ENCODE assay signal across 14 cellular contexts in genomic region chr6:142796571-142796970, GRCh38.
DNase-seq lines count a peak whose midpoint lies in the region; ATAC-seq and TF ChIP-seq lines count a peak whose summit lies in the region.
"Had no signal": no experiment of that assay in that cellular context is flagged by ENCODE, and none has a peak within 500 bp of the region (broad histone marks: within the 10 kb centered on the region; RNA-seq: fewer than 3 reads in every experiment).

No MANE protein-coding gene starts in this region.

- no peak overlapping the region for H3K27ac ChIP-seq in SJCRH30
- H3K27ac ChIP-seq: heart right ventricle had no signal

- DNase-seq in activated naive CD4-positive, alpha-beta T cell treated with anti-CD3 and anti-CD28 coated beads, Interleukin-2, amount 50 U/mL, for 16 hours = no peak
- DNase-seq in NCI-H1105 treated with DMSO at 0.1 percent for 48 hours (lab: John Stamatoyannopoulos, UW) = peak; percentile 61
- no peak for DNase-seq in activated naive CD8-positive, alpha-beta T cell treated with anti-CD3 and anti-CD28 coated beads, Interleukin-2, amount 50 U/mL, for 24 hours
- peak; percentile 14 for DNase-seq in retina
- DNase-seq in GM03348 (ENCODE audit: low spot score) = no peak
- no peak for DNase-seq in SJCRH30
- DNase-seq: activated CD4-positive, alpha-beta T cell treated with anti-CD3 and anti-CD28 coated beads, Interleukin-2, amount 50 U/mL, for 1 hour; heart right ventricle; midbrain; NCI-H526 had no signal

- H3K9me3 Mint-ChIP-seq in activated naive CD4-positive, alpha-beta T cell treated with anti-CD3 and anti-CD28 coated beads, Interleukin-2, amount 50 U/mL, for 24 hours = peaks cover 2% of the 10 kb centered on the region
- H3K9me3 Mint-ChIP-seq in activated naive CD8-positive, alpha-beta T cell treated with anti-CD3 and anti-CD28 coated beads, Interleukin-2, amount 50 U/mL, for 24 hours = no peaks in the 10 kb centered on the region
- H3K9me3 Mint-ChIP-seq: GM23338, IgD-negative memory B cell had no signal

- H3K9me3 ChIP-seq in SJCRH30 (replicated peaks) = no peaks in the 10 kb centered on the region
- H3K9me3 ChIP-seq: heart right ventricle had no signal

- no peaks in the 10 kb centered on the region for H3K27me3 Mint-ChIP-seq in activated naive CD4-positive, alpha-beta T cell treated with anti-CD3 and anti-CD28 coated beads, Interleukin-2, amount 50 U/mL, for 24 hours
- no peaks in the 10 kb centered on the region for H3K27me3 Mint-ChIP-seq in activated naive CD8-positive, alpha-beta T cell treated with anti-CD3 and anti-CD28 coated beads, Interleukin-2, amount 50 U/mL, for 24 hours
- H3K27me3 Mint-ChIP-seq: IgD-negative memory B cell had no signal

- peaks cover 88% of the 10 kb centered on the region for H3K4me1 Mint-ChIP-seq in activated naive CD4-positive, alpha-beta T cell treated with anti-CD3 and anti-CD28 coated beads, Interleukin-2, amount 50 U/mL, for 24 hours
- peaks cover 77% of the 10 kb centered on the region for H3K4me1 Mint-ChIP-seq in activated naive CD8-positive, alpha-beta T cell treated with anti-CD3 and anti-CD28 coated beads, Interleukin-2, amount 50 U/mL, for 24 hours

- no peak for TF ChIP-seq POLR2A in GM18505 (IDR thresholded peaks at IDR 0.05; ENCODE audit: borderline replicate concordance, extremely low read depth, insufficient read depth, insufficient read length)

- H3K27me3 ChIP-seq in SJCRH30 = no peaks in the 10 kb centered on the region
- H3K27me3 ChIP-seq: heart right ventricle had no signal

- peak overlapping the region; percentile 24 for H3K4me3 Mint-ChIP-seq in activated naive CD4-positive, alpha-beta T cell treated with anti-CD3 and anti-CD28 coated beads, Interleukin-2, amount 50 U/mL, for 24 hours
- H3K4me3 Mint-ChIP-seq in activated naive CD8-positive, alpha-beta T cell treated with anti-CD3 and anti-CD28 coated beads, Interleukin-2, amount 50 U/mL, for 24 hours = no peak overlapping the region
- H3K4me3 Mint-ChIP-seq: GM23338, IgD-negative memory B cell had no signal

- no peak overlapping the region for H3K4me3 ChIP-seq in SJCRH30
- H3K4me3 ChIP-seq: GM23338, heart right ventricle had no signal

- peak overlapping the region; percentile 53 for H3K27ac Mint-ChIP-seq in activated naive CD4-positive, alpha-beta T cell treated with anti-CD3 and anti-CD28 coated beads, Interleukin-2, amount 50 U/mL, for 24 hours
- peak overlapping the region; percentile 17 for H3K27ac Mint-ChIP-seq in activated naive CD8-positive, alpha-beta T cell treated with anti-CD3 and anti-CD28 coated beads, Interleukin-2, amount 50 U/mL, for 24 hours
- H3K27ac Mint-ChIP-seq: GM23338 had no signal

- no peaks in the 10 kb centered on the region for H3K36me3 ChIP-seq in SJCRH30
- H3K36me3 ChIP-seq: heart right ventricle had no signal

- ATAC-seq in activated naive CD8-positive, alpha-beta T cell treated with anti-CD3 and anti-CD28 coated beads, Interleukin-2, amount 50 U/mL, for 24 hours = peak; percentile 38
- no peak for ATAC-seq in GM18505 (IDR thresholded peaks at IDR 0.05; ENCODE audit: unreplicated experiment)
- ATAC-seq: GM23338 had no signal

- no peaks in the 10 kb centered on the region for H3K4me1 ChIP-seq in SJCRH30

- peaks cover 22% of the 10 kb centered on the region for H3K36me3 Mint-ChIP-seq in activated naive CD4-positive, alpha-beta T cell treated with anti-CD3 and anti-CD28 coated beads, Interleukin-2, amount 50 U/mL, for 24 hours
- H3K36me3 Mint-ChIP-seq in activated naive CD8-positive, alpha-beta T cell treated with anti-CD3 and anti-CD28 coated beads, Interleukin-2, amount 50 U/mL, for 24 hours (ENCODE audit: low read depth) = peaks cover 33% of the 10 kb centered on the region

Comparison
In these comparisons a context has a peak if more than half of its experiments do, and no peak if none do; other contexts are left out.
1. DNase-seq: peak in NCI-H1105 treated with DMSO at 0.1 percent for 48 hours (single experiment) and retina (single experiment); none in activated naive CD4-positive, alpha-beta T cell treated with anti-CD3 and anti-CD28 coated beads, Interleukin-2, amount 50 U/mL, for 16 hours (single experiment), activated naive CD8-positive, alpha-beta T cell treated with anti-CD3 and anti-CD28 coated beads, Interleukin-2, amount 50 U/mL, for 24 hours (single experiment), GM03348 (single experiment) and SJCRH30 (0 of 2).